ENCODE assay signal across 8 cellular contexts in genomic region chr6:146357578-146358340, GRCh38.
DNase-seq lines count a peak whose midpoint lies in the region; ATAC-seq, FAIRE-seq and TF ChIP-seq lines count a peak whose summit lies in the region.

No MANE protein-coding gene starts in this region.

- H2BK120ac ChIP-seq in trophoblast cell (ENCODE audit: insufficient read depth, low read length, poor library complexity) = no peak overlapping the region

- no peaks in the 10 kb centered on the region for H4K20me1 ChIP-seq in astrocyte (ENCODE audit: insufficient read depth, low read length)

- TF ChIP-seq CTCF in astrocyte (IDR thresholded peaks at IDR 0.05; ENCODE audit: insufficient read depth, low read depth, low read length) = no peak

- no peak overlapping the region for H3K14ac ChIP-seq in trophoblast cell (ENCODE audit: low read length)

- no peak overlapping the region for H2AK5ac ChIP-seq in trophoblast cell (ENCODE audit: low read length)

- H4K91ac ChIP-seq in trophoblast cell (ENCODE audit: low read depth, low read length) = no peak overlapping the region

- H3K27me3 ChIP-seq in astrocyte (ENCODE audit: insufficient read depth, low read length) (peaks cover 6% of the 10 kb centered on the region), trophoblast cell (ENCODE audit: insufficient read depth, low read length) (no peaks in the 10 kb centered on the region)

- H2BK12ac ChIP-seq in trophoblast cell (ENCODE audit: low read length) = no peak overlapping the region

- peaks cover 18% of the 10 kb centered on the region for H3K79me1 ChIP-seq in trophoblast cell (ENCODE audit: low read length)

- H3K18ac ChIP-seq in trophoblast cell (ENCODE audit: low read length) = no peak overlapping the region

- H3K27ac ChIP-seq in astrocyte (ENCODE audit: low read depth, low read length) = peak overlapping the region; percentile 92
- peak overlapping the region; percentile 92 for H3K27ac ChIP-seq in trophoblast cell (ENCODE audit: low read depth, low read length)

- H2BK5ac ChIP-seq in trophoblast cell (ENCODE audit: low read depth, low read length, poor library complexity) = peak overlapping the region; percentile 86

- H3K4me3 ChIP-seq in astrocyte (ENCODE audit: insufficient read depth, low read depth, low read length) (peak overlapping the region; percentile 43), trophoblast cell (ENCODE audit: low read depth, low read length) (no peak overlapping the region)

- peak; percentile 97 for FAIRE-seq in astrocyte (lab: Jason Lieb, UNC)

- H3K9me3 Mint-ChIP-seq in astrocyte (ENCODE audit: unreplicated experiment) = no peaks in the 10 kb centered on the region

- ATAC-seq in GM21360 (IDR thresholded peaks at IDR 0.05; ENCODE audit: unreplicated experiment) = peak; percentile 74

- DNase-seq in CD1c-positive myeloid dendritic cell (ENCODE audit: extremely low spot score) = peak; percentile 80
- DNase-seq in HS-27A (ENCODE audit: low read depth) = peak; percentile 35
- peak; percentile 98 for DNase-seq in astrocyte (ENCODE audit: low read depth)
- peak; percentile 1 to 48 for DNase-seq in trophoblast cell
- DNase-seq in amygdala (lab: John Stamatoyannopoulos, UW) = no peak
- no peak for DNase-seq in NCI-H2107 (lab: John Stamatoyannopoulos, UW)
- DNase-seq in HUDEP-2 (lab: John Stamatoyannopoulos, UW; ENCODE audit: unreplicated experiment in 76 of 76) = no peak

- H3K4me1 ChIP-seq in astrocyte (ENCODE audit: insufficient read depth, low read length) = peaks cover 21% of the 10 kb centered on the region
- peaks cover 8 to 9% of the 10 kb centered on the region in 2 experiments for H3K4me1 ChIP-seq in trophoblast cell (ENCODE audit: control insufficient read depth in 1 of 2, insufficient read depth in 2 of 2, low read length in 2 of 2)

- no peak overlapping the region for H3K4me3 Mint-ChIP-seq in astrocyte (ENCODE audit: unreplicated experiment)

- H3K4ac ChIP-seq in trophoblast cell (ENCODE audit: low read depth, low read length) = no peak overlapping the region

- no peak overlapping the region for H4K8ac ChIP-seq in trophoblast cell (ENCODE audit: low read depth, low read length)

- no peak overlapping the region for H3K27ac Mint-ChIP-seq in astrocyte (ENCODE audit: unreplicated experiment)

- no peak overlapping the region for H4K12ac ChIP-seq in trophoblast cell (ENCODE audit: low read depth, low read length)

- H3K27me3 Mint-ChIP-seq in astrocyte (ENCODE audit: low read depth, unreplicated experiment) = no peaks in the 10 kb centered on the region

- H3K9ac ChIP-seq in astrocyte (ENCODE audit: low read length) (peak overlapping the region; percentile 79), trophoblast cell (ENCODE audit: low read length) (no peak overlapping the region)

- no peaks in the 10 kb centered on the region for H3K36me3 Mint-ChIP-seq in astrocyte (ENCODE audit: low read depth, unreplicated experiment)

- H3K79me2 ChIP-seq in astrocyte (ENCODE audit: insufficient read depth, low read length) = no peaks in the 10 kb centered on the region
- H3K79me2 ChIP-seq in trophoblast cell (ENCODE audit: control insufficient read depth, insufficient read depth, low read length, poor library complexity) = peaks cover 2% of the 10 kb centered on the region

- H3K36me3 ChIP-seq in astrocyte (ENCODE audit: insufficient read depth, low read length) = no peaks in the 10 kb centered on the region
- no peaks in the 10 kb centered on the region for H3K36me3 ChIP-seq in trophoblast cell (ENCODE audit: control insufficient read depth in 1 of 2, insufficient read depth in 2 of 2, low read length in 2 of 2)

- H3K9me3 ChIP-seq in astrocyte (ENCODE audit: insufficient read depth, low read depth, low read length) (no peaks in the 10 kb centered on the region), trophoblast cell (ENCODE audit: insufficient read depth, low read depth, low read length) (no peaks in the 10 kb centered on the region)

- WGBS in trophoblast cell (ENCODE audit: extremely low coverage, insufficient coverage, insufficient read length) = no CpG with 5 or more reads among the region's 7 CpGs

- peaks cover 16% of the 10 kb centered on the region for H3K4me1 Mint-ChIP-seq in astrocyte (ENCODE audit: low read depth, unreplicated experiment)

- H3K4me2 ChIP-seq in astrocyte (ENCODE audit: low read length) = peak overlapping the region; percentile 81
- no peak overlapping the region for H3K4me2 ChIP-seq in trophoblast cell (ENCODE audit: low read length)

- peak overlapping the region; percentile 12 for H2AFZ ChIP-seq in astrocyte (ENCODE audit: low read depth, low read length)
- no peak overlapping the region for H2AFZ ChIP-seq in trophoblast cell (ENCODE audit: insufficient read depth, low read length, poor library complexity)

- no peak overlapping the region for H3K23ac ChIP-seq in trophoblast cell (ENCODE audit: low read length)

Comparison
In these comparisons a context has a peak if more than half of its experiments do, and no peak if none do; other contexts are left out.
1. DNase-seq: peak in CD1c-positive myeloid dendritic cell (single experiment), HS-27A (single experiment), astrocyte (single experiment) and trophoblast cell (2 of 2); none in amygdala (0 of 56), NCI-H2107 (single experiment) and HUDEP-2 (0 of 76).